In genomic region chr16:9058211-9058610, GRCh38 we compare ENCODE assay signal across 24 cellular contexts. TPM values are rescaled to one million over a fixed set of nuclear protein-coding genes. Genes with fewer than 3 reads are reported as not detected.
DNase-seq lines count a peak whose midpoint lies in the region; ATAC-seq and TF ChIP-seq lines count a peak whose summit lies in the region.
"Had no signal": no experiment of that assay in that cellular context is flagged by ENCODE, and none has a peak within 500 bp of the region (broad histone marks: within the 10 kb centered on the region; RNA-seq: fewer than 3 reads in every experiment).

No MANE protein-coding gene starts in this region.

- in situ Hi-C loops in GM13976 (cut with MboI; ENCODE audit: low sequenced_read_pairs, unreplicated experiment) = no loop called here

- peak overlapping the region; percentile 28; the same call in 1 of the 2 replicates for H3K4me2 ChIP-seq in BLaER1
- no peak overlapping the region for H3K4me2 ChIP-seq in osteoblast (ENCODE audit: insufficient read depth, low read length)
- H3K4me2 ChIP-seq: BLaER1 treated with 17β-estradiol and CSF1 and Interleukin-3, amounts not matched to agents 10 nM and 100 nM had no signal

- H3K9ac ChIP-seq in BLaER1 (no peak overlapping the region), colonic mucosa (ENCODE audit: low read depth in 2 of 2, low read length in 2 of 2) (no peak overlapping the region)
- H3K9ac ChIP-seq: BLaER1 treated with 17β-estradiol and CSF1 and Interleukin-3, amounts not matched to agents 10 nM and 100 nM had no signal

- H3K9me3 ChIP-seq in BLaER1 = peaks cover 26% of the 10 kb centered on the region
- H3K9me3 ChIP-seq in body of pancreas = no peaks in the 10 kb centered on the region
- H3K9me3 ChIP-seq in osteoblast (ENCODE audit: low read depth, low read length) = no peaks in the 10 kb centered on the region
- no peaks in the 10 kb centered on the region for H3K9me3 ChIP-seq in colonic mucosa
- H3K9me3 ChIP-seq: BE2C had no signal

- H3K27me3 ChIP-seq in BLaER1 = no peaks in the 10 kb centered on the region
- no peaks in the 10 kb centered on the region for H3K27me3 ChIP-seq in body of pancreas
- no peaks in the 10 kb centered on the region for H3K27me3 ChIP-seq in osteoblast (ENCODE audit: insufficient read depth, low read length)
- H3K27me3 ChIP-seq in colonic mucosa = no peaks in the 10 kb centered on the region
- H3K27me3 ChIP-seq: BE2C had no signal

- intact Hi-C loops in body of pancreas (cut with DNase I) (no loop called here), colonic mucosa (cut with DNase I) (no loop called here)

- H3K36me3 ChIP-seq in BLaER1 = no peaks in the 10 kb centered on the region
- H3K36me3 ChIP-seq in body of pancreas (replicated peaks in 1 of 2; ENCODE audit: insufficient read depth in 1 of 2, low read depth in 2 of 2) = no peaks in the 10 kb centered on the region
- H3K36me3 ChIP-seq in osteoblast (ENCODE audit: insufficient read depth, low read length) = no peaks in the 10 kb centered on the region
- H3K36me3 ChIP-seq in colonic mucosa = no peaks in the 10 kb centered on the region
- H3K36me3 ChIP-seq: BE2C; BLaER1 treated with 17β-estradiol and CSF1 and Interleukin-3, amounts not matched to agents 10 nM and 100 nM had no signal

- no peak for ATAC-seq in body of pancreas
- no peak for ATAC-seq in HG02840 (IDR thresholded peaks at IDR 0.05; ENCODE audit: low FRiP score, unreplicated experiment)
- ATAC-seq in GM19324 (IDR thresholded peaks at IDR 0.05; ENCODE audit: low FRiP score, unreplicated experiment) = no peak
- ATAC-seq: GM12878 had no signal

- no peak for TF ChIP-seq POLR2A in body of pancreas (IDR thresholded peaks at IDR 0.05)

- H3K4me1 ChIP-seq in BLaER1 (peaks cover 95% of the 10 kb centered on the region), body of pancreas (no peaks in the 10 kb centered on the region), osteoblast (ENCODE audit: insufficient read depth, low read length) (peaks cover 25% of the 10 kb centered on the region), colonic mucosa (no peaks in the 10 kb centered on the region)
- H3K4me1 ChIP-seq: BE2C had no signal

- peak overlapping the region; percentile 95; the same call in 1 of the 2 replicates for H3K27ac ChIP-seq in BLaER1
- H3K27ac ChIP-seq in body of pancreas = no peak overlapping the region
- H3K27ac ChIP-seq in osteoblast (ENCODE audit: low read depth, low read length) = no peak overlapping the region
- no peak overlapping the region for H3K27ac ChIP-seq in colonic mucosa
- H3K27ac ChIP-seq: C4-2B had no signal

- H2AFZ ChIP-seq in osteoblast (ENCODE audit: low read length) = no peak overlapping the region

- H3K4me3 ChIP-seq in BLaER1 (no peak overlapping the region), body of pancreas (no peak overlapping the region), osteoblast (ENCODE audit: insufficient read depth, low read length) (no peak overlapping the region), colonic mucosa (no peak overlapping the region)
- H3K4me3 ChIP-seq: BLaER1 treated with 17β-estradiol and CSF1 and Interleukin-3, amounts not matched to agents 10 nM and 100 nM; GM12878 had no signal

- H4K20me1 ChIP-seq in BLaER1 (no peaks in the 10 kb centered on the region), osteoblast (ENCODE audit: insufficient read depth, low read length) (no peaks in the 10 kb centered on the region)

- no peak for TF ChIP-seq CTCF in body of pancreas (IDR thresholded peaks at IDR 0.05)
- no peak for TF ChIP-seq CTCF in osteoblast (IDR thresholded peaks at IDR 0.05; ENCODE audit: extremely low read depth, low read depth, low read length)
- no peak for TF ChIP-seq CTCF in GM13976 (IDR thresholded peaks at IDR 0.05; ENCODE audit: borderline replicate concordance, control extremely low read depth, extremely low read depth, insufficient read depth, missing control alignments)
- TF ChIP-seq CTCF in colonic mucosa (IDR thresholded peaks at IDR 0.05) = no peak

- no peaks in the 10 kb centered on the region for H3K79me2 ChIP-seq in osteoblast (ENCODE audit: insufficient read depth, low read length)

- DNase-seq in NAMALWA (ENCODE audit: low spot score) = peak; percentile 82
- DNase-seq in body of pancreas = peak; percentile 21 to 62 (median 44)
- peak; percentile 6 for DNase-seq in osteoblast (ENCODE audit: insufficient read length, low spot score, missing footprints)
- no peak for DNase-seq in GM13976 (ENCODE audit: low spot score)
- DNase-seq in colonic mucosa = no peak
- DNase-seq: 8988T; ACHN; BE2C; CD4-positive, alpha-beta T cell; CD8-positive, alpha-beta memory T cell; COR-L47; DMS 273 treated with DMSO at 0.1 percent for 48 hours; DMS153; DMS53; DMS79; DND-41; EL; GDM1 had no signal

- WGBS in body of pancreas, 2 donors = 58 to 65% methylated on average over 9 of the region's 9 CpGs

RNA-seq across cellular contexts. Expression of gene HAPSTR1, which starts 33.2 kb away (rescaled TPM):
- 10 to 100 TPM; 31.9 to 32.6 TPM for total RNA-seq in body of pancreas
- 86.3 and 93.4 TPM in 2 replicates for total RNA-seq in osteoblast
- 10 to 100 TPM; 50.2 to 57.0 TPM for total RNA-seq in colonic mucosa

Comparison
In these comparisons a context has a peak if more than half of its experiments do, and no peak if none do; other contexts are left out.
1. DNase-seq: peak in NAMALWA (single experiment), body of pancreas (4 of 4) and osteoblast (single experiment); none in GM13976 (single experiment) and colonic mucosa (single experiment).